16 cellular contexts compared by ENCODE assay signal in the genomic region with DNA sequence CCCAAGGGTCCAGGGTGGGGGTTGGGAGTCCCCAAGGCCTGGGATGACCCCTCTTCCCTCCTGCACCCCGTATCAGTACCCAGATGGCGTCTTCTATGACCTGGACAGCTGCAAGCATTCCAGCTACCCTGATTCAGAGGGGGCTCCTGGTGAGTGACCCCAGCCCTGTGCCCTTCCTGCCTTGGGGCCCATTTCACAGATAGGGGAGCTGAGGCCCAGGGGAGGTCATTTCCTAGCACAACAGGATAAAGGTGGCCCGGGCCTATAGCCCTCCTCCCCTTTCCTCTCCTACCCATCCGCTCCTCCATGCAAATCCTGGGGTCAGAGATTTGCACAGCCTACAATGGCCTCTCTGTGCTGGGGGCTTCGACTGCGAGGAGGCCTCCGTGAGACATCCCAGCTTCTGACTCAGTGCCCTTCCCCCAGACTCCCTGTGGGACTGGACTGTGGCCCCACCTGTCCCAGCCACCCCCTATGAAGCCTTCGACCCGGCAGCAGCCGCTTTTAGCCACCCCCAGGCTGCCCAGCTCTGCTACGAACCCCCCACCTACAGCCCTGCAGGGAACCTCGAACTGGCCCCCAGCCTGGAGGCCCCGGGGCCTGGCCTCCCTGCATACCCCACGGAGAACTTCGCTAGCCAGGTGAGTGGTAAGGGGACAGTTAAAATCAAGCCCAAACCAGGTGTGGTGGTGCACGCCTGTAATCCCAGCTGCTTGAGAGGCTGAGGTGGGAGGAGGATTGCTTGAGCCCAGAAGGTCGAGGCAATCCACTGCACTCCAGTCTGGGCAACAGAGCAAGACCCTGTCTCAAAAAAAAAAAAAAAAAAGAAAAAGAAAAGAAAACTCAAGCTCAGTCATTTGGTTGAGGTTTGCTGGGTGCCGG. TPM values are rescaled to one million over a fixed set of nuclear protein-coding genes. Genes with fewer than 3 reads are reported as not detected.
DNase-seq lines count a peak whose midpoint lies in the region; ATAC-seq and TF ChIP-seq lines count a peak whose summit lies in the region.
"Had no signal": no experiment of that assay in that cellular context is flagged by ENCODE, and none has a peak within 500 bp of the region (broad histone marks: within the 10 kb centered on the region; RNA-seq: fewer than 3 reads in every experiment).

No MANE protein-coding gene starts in this region.

- H3K56ac ChIP-seq in H9 (ENCODE audit: insufficient read length, low read depth, low read length) = no peak overlapping the region

- H4K5ac ChIP-seq in H9 (ENCODE audit: insufficient read length, low read depth, low read length) = no peak overlapping the region

- H3K4me2 ChIP-seq in BLaER1 (no peak overlapping the region), H9 (ENCODE audit: insufficient read depth, insufficient read length, low read length) (no peak overlapping the region)
- H3K4me2 ChIP-seq: SK-N-SH had no signal

- H2BK120ac ChIP-seq in H9 (ENCODE audit: low read depth, low read length, poor library complexity, severe bottlenecking) = no peak overlapping the region

- ATAC-seq in T-helper 17 cell (no peak), memory B cell (ENCODE audit: low read depth) (no peak), HG02678 (IDR thresholded peaks at IDR 0.05; ENCODE audit: unreplicated experiment) (no peak)

- H3K4me3 ChIP-seq in BLaER1 = no peak overlapping the region

- no peak overlapping the region for H2BK20ac ChIP-seq in H9 (ENCODE audit: low read depth, low read length, poor library complexity, severe bottlenecking)

- H3K9me3 ChIP-seq in BLaER1 = no peaks in the 10 kb centered on the region
- no peaks in the 10 kb centered on the region for H3K9me3 ChIP-seq in H9 (ENCODE audit: control insufficient read depth, low read depth, low read length)
- no peaks in the 10 kb centered on the region for H3K9me3 ChIP-seq in T-helper 17 cell (ENCODE audit: control insufficient read depth, low read length, poor library complexity, severe bottlenecking)
- H3K9me3 ChIP-seq: SK-N-SH had no signal

- DNase-seq in H9 = no peak
- DNase-seq in T-helper 17 cell = no peak
- DNase-seq in memory B cell (ENCODE audit: low spot score in 2 of 2) = no peak
- no peak for DNase-seq in DMS153 (lab: John Stamatoyannopoulos, UW)
- DNase-seq in CD14-positive monocyte (ENCODE audit: low spot score) = no peak
- no peak for DNase-seq in NCI-H1436 (lab: John Stamatoyannopoulos, UW)
- DNase-seq: CD4-positive, alpha-beta T cell; DND-41; NCI-H1436 treated with DMSO at 0.1 percent for 48 hours; NCI-H2081 treated with DMSO at 0.1 percent for 48 hours; NCI-H345; SK-N-SH had no signal

- H4K20me1 ChIP-seq in BLaER1 (no peaks in the 10 kb centered on the region), H9 (ENCODE audit: control insufficient read depth, insufficient read depth, insufficient read length) (no peaks in the 10 kb centered on the region)

- no peak overlapping the region for H2BK5ac ChIP-seq in H9 (ENCODE audit: insufficient read length, low read length)

- H3K27ac Mint-ChIP-seq in H9 (peak overlapping the region in 2 of 3 experiments; percentile 59 to 74; a peak in 2 of 7 replicates), T-helper 17 cell (peak overlapping the region; percentile 39), memory B cell (peak overlapping the region; percentile 97), CD14-positive monocyte (peak overlapping the region in 2 of 7 donors; percentile 42 to 47)
- H3K27ac Mint-ChIP-seq: CD4-positive, alpha-beta T cell had no signal

- H3K9me3 Mint-ChIP-seq in H9 (peaks cover 0 to 3% of the 10 kb centered on the region in 2 experiments; a peak in 1 of 5 replicates), memory B cell (no peaks in the 10 kb centered on the region), CD14-positive monocyte (peaks cover 0 to 5% (median 2%) of the 10 kb centered on the region in 7 donors)
- H3K9me3 Mint-ChIP-seq: CD4-positive, alpha-beta T cell had no signal

- H3T11ph ChIP-seq in H9 (ENCODE audit: low read length) = no peak overlapping the region

- peaks cover 51% of the 10 kb centered on the region for H3K4me1 ChIP-seq in BLaER1
- H3K4me1 ChIP-seq in H9 (ENCODE audit: insufficient read depth, low read length) = no peaks in the 10 kb centered on the region

- H3K4me1 Mint-ChIP-seq in H9 (peaks cover 20% of the 10 kb centered on the region in 2 experiments), T-helper 17 cell (peaks cover 15% of the 10 kb centered on the region), memory B cell (peaks cover 38% of the 10 kb centered on the region), CD14-positive monocyte (peaks cover 18% of the 10 kb centered on the region)

- no peak overlapping the region for H4K8ac ChIP-seq in H9 (replicated peaks; ENCODE audit: insufficient read length, low read depth, low read length)

- intact Hi-C loops in CD14-positive monocyte (cut with micrococcal nuclease) = no loop called here

- H3K4me3 Mint-ChIP-seq in H9 (no peak overlapping the region), T-helper 17 cell (no peak overlapping the region), memory B cell (peak overlapping the region; percentile 100), CD14-positive monocyte (no peak overlapping the region)
- H3K4me3 Mint-ChIP-seq: CD4-positive, alpha-beta T cell had no signal

- peaks cover 0 to 22% (median 7%) of the 10 kb centered on the region in 3 experiments; a peak in 4 of 7 replicates for H3K36me3 Mint-ChIP-seq in H9 (ENCODE audit: insufficient read depth in 1 of 3, low read depth in 3 of 3)
- H3K36me3 Mint-ChIP-seq in T-helper 17 cell (ENCODE audit: low read depth) = peaks cover 14% of the 10 kb centered on the region
- H3K36me3 Mint-ChIP-seq in memory B cell = peaks cover 38% of the 10 kb centered on the region
- H3K36me3 Mint-ChIP-seq in CD14-positive monocyte = peaks cover 0 to 8% of the 10 kb centered on the region in 2 donors

- no peak overlapping the region for H3K9ac ChIP-seq in BLaER1
- no peak overlapping the region for H3K9ac ChIP-seq in H9 (ENCODE audit: extremely low read depth, insufficient read length, low read length)
- H3K9ac ChIP-seq: SK-N-SH had no signal

- H3K4ac ChIP-seq in H9 (ENCODE audit: low read depth, low read length) = no peak overlapping the region

- H3K14ac ChIP-seq in H9 (ENCODE audit: insufficient read depth, low read length) = no peak overlapping the region

- no peak overlapping the region for H2AK5ac ChIP-seq in H9 (ENCODE audit: insufficient read length, low read length)

- H3K23me2 ChIP-seq in H9 (ENCODE audit: insufficient read length, low read depth, low read length, poor library complexity, severe bottlenecking) = peaks cover 15% of the 10 kb centered on the region

- H3K23ac ChIP-seq in H9 (ENCODE audit: insufficient read length, low read depth, low read length) = no peak overlapping the region

- no peak overlapping the region for H2BK12ac ChIP-seq in H9 (ENCODE audit: insufficient read length, low read depth, low read length)

- H3K79me2 ChIP-seq in H9 (ENCODE audit: insufficient read depth, low read length) = peaks cover 3% of the 10 kb centered on the region; the same call in 1 of the 2 replicates

- no peak overlapping the region for H3K18ac ChIP-seq in H9 (ENCODE audit: insufficient read length, low read depth, low read length)

- H3K27me3 Mint-ChIP-seq in H9 (ENCODE audit: low read depth) (peaks cover 9% of the 10 kb centered on the region), T-helper 17 cell (peaks cover 38% of the 10 kb centered on the region), memory B cell (no peaks in the 10 kb centered on the region), CD14-positive monocyte (ENCODE audit: low read depth in 3 of 3) (peaks cover 24 to 30% (median 26%) of the 10 kb centered on the region in 3 donors)

- no peak overlapping the region for H2BK15ac ChIP-seq in H9 (ENCODE audit: low read depth, low read length)

- TF ChIP-seq CTCF in H9 (conservative IDR thresholded peaks at IDR 0.05) (no peak), CD14-positive monocyte (IDR thresholded peaks at IDR 0.05) (no peak)

- H4K91ac ChIP-seq in H9 (ENCODE audit: insufficient read length, low read depth, low read length) = no peak overlapping the region

- no peaks in the 10 kb centered on the region for H3K79me1 ChIP-seq in H9 (ENCODE audit: insufficient read depth, low read depth, low read length, poor library complexity, severe bottlenecking)

- WGBS in H9 (ENCODE audit: extremely low coverage, insufficient read length, low lambda C conversion rate) = no CpG with 5 or more reads among the region's 18 CpGs

- H3K36me3 ChIP-seq in BLaER1 = peaks cover 25% of the 10 kb centered on the region

- 0 out of 2 replicates have a peak overlapping the region, but pooled peaks have one; percentile 30 for H3K27ac ChIP-seq in BLaER1
- H3K27ac ChIP-seq in H9 (ENCODE audit: insufficient read length, low read depth, low read length) = no peak overlapping the region

- no peaks in the 10 kb centered on the region for H3K27me3 ChIP-seq in BLaER1
- H3K27me3 ChIP-seq in H9 (ENCODE audit: insufficient read depth, low read length) = no peaks in the 10 kb centered on the region

- H2AFZ ChIP-seq in H9 (ENCODE audit: low read length) = no peak overlapping the region

RNA-seq across cellular contexts. Expression of gene SPIB, which starts 3.9 kb away (rescaled TPM):
- total RNA-seq in H9 (2021) (30.2 and 33.3 TPM in 2 replicates), T-helper 17 cell (1 to 10 TPM; 1.9 to 3.0 TPM)
- polyA plus RNA-seq in CD14-positive monocyte = under 1 TPM; 0.16 to 0.34 TPM
- total RNA-seq: HT-29 had no signal
- polyA plus RNA-seq: SK-N-SH had no signal

RNA-seq across cellular contexts. Expression of gene MYBPC2, which starts 10.1 kb away (rescaled TPM):
- total RNA-seq in H9 (2021) = 3.8 and 4.9 TPM in 2 replicates
- total RNA-seq in T-helper 17 cell = under 1 TPM; 0.07 to 0.08 TPM
- polyA plus RNA-seq in CD14-positive monocyte = not detected
- total RNA-seq: A172, HT-29 had no signal
- polyA plus RNA-seq: SK-N-SH had no signal

RNA-seq across cellular contexts. Expression of gene POLD1, which starts 38.5 kb away (rescaled TPM):
- total RNA-seq in H9 (2021) (165 and 178 TPM in 2 replicates), T-helper 17 cell (10 to 100 TPM; 23.5 to 26.6 TPM)
- polyA plus RNA-seq in CD14-positive monocyte = 10 to 100 TPM in 1 of 2 donors, 1 to 10 TPM in 1; 9.3 to 15.6 TPM

RNA-seq across cellular contexts. Expression of gene NR1H2, which starts 46.4 kb away (rescaled TPM):
- total RNA-seq in H9 (2021) = 33.2 and 35.8 TPM in 2 replicates
- 100 to 1,000 TPM; 208 to 276 TPM for total RNA-seq in T-helper 17 cell
- 10 to 100 TPM; 77.1 to 78.9 TPM for polyA plus RNA-seq in CD14-positive monocyte

RNA-seq across cellular contexts. Expression of gene EMC10, which starts 53.7 kb away (rescaled TPM):
- 109 and 110 TPM in 2 replicates for total RNA-seq in H9 (2021)
- total RNA-seq in T-helper 17 cell = 10 to 100 TPM; 76.6 to 78.5 TPM
- polyA plus RNA-seq in CD14-positive monocyte = 1 to 10 TPM; 8.5 to 9.3 TPM
